10 cellular contexts compared by ENCODE assay signal in the genomic region with DNA sequence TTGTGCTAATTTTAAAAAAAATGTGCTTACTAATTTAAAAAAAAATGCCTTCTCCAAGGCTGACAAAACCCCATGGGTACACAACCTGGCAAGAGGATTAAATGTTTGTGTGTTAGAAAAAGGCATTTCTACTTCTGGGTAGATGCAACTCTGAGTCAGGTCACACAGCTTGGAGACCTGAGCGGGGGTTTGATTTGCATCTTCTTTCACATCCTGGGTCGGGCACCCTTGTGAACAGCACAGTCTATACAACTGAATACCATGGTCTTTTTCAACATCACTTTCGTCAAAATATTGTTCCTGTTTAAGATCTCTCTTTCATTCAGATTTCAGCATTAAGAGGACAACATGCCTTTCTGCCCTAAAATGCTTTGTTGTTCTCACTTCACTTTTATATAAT.
A peak's percentile ranks its signal among the peaks of the same experiment; 100 is the strongest.
DNase-seq lines count a peak whose midpoint lies in the region; ATAC-seq and TF ChIP-seq lines count a peak whose summit lies in the region.
"Had no signal": no experiment of that assay in that cellular context is flagged by ENCODE, and none has a peak within 500 bp of the region (broad histone marks: within the 10 kb centered on the region; RNA-seq: fewer than 3 reads in every experiment).

No MANE protein-coding gene starts in this region.

- no peaks in the 10 kb centered on the region for H3K79me2 ChIP-seq in PC-3 (ENCODE audit: low read length)

- H3F3A ChIP-seq in PC-3 (ENCODE audit: low read length, unreplicated experiment): no peaks in the 10 kb centered on the region

- no TSS peak for BruUV-seq in PC-3 (replicated peaks; lab: Mats Ljungman, UMichigan)

- DNase-seq in GM13977 (ENCODE audit: low spot score) (peak; percentile 30), PC-3 (no peak), CD1c-positive myeloid dendritic cell (ENCODE audit: extremely low spot score) (no peak), testis (no peak)
- no peak for DNase-seq in activated T-cell treated with anti-CD3 and anti-CD28 coated beads, Interleukin-2, amount 50 U/mL, for 48 hours
- DNase-seq: nucleus accumbens; stimulated activated CD4-positive, alpha-beta T cell treated with anti-CD3 and anti-CD28 coated beads, Interleukin-4, amount 100 ng/mL, for 4 hours had no signal

- CTCF ChIA-PET in PC-3 (lab: Charles Lee): no interaction called here

- H3K27me3 ChIP-seq in PC-3 (ENCODE audit: low read length) (peaks cover 20% of the 10 kb centered on the region), testis (no peaks in the 10 kb centered on the region)

- H3K4me2 ChIP-seq in PC-3 (ENCODE audit: low read length): no peak overlapping the region

- H2AFZ ChIP-seq in PC-3 (ENCODE audit: low read length): no peak overlapping the region

- H3K27ac ChIP-seq in PC-3 (ENCODE audit: low read length) (no peak overlapping the region), testis (no peak overlapping the region)

- TF ChIP-seq CTCF in GM13977 (IDR thresholded peaks at IDR 0.05; ENCODE audit: extremely low read depth, insufficient read depth, missing control alignments) (no peak), PC-3 (conservative IDR thresholded peaks at IDR 0.05; ENCODE audit: low read depth, low read length) (no peak), testis (IDR thresholded peaks at IDR 0.05) (no peak)

- TF ChIP-seq POLR2A in testis (IDR thresholded peaks at IDR 0.05): no peak

- ATAC-seq in GM19452 (IDR thresholded peaks at IDR 0.05; ENCODE audit: unreplicated experiment): peak; percentile 97
- ATAC-seq in HG02870 (IDR thresholded peaks at IDR 0.05; ENCODE audit: unreplicated experiment): peak; percentile 99
- ATAC-seq in HG03558 (IDR thresholded peaks at IDR 0.05; ENCODE audit: extremely low read depth, unreplicated experiment): peak; percentile 94
- ATAC-seq in PC-3: no peak

- H3K9me3 ChIP-seq in PC-3 (ENCODE audit: low read length) (0 out of 2 replicates have a peak, but pooled peaks cover 6% of the 10 kb centered on the region), testis (no peaks in the 10 kb centered on the region)

- no peak overlapping the region for H3K9ac ChIP-seq in PC-3 (ENCODE audit: low read length)

- H3K36me3 ChIP-seq in PC-3 (ENCODE audit: low read depth, low read length) (no peaks in the 10 kb centered on the region), testis (ENCODE audit: low read depth, missing control alignments) (no peaks in the 10 kb centered on the region)

- H3K4me1 ChIP-seq in PC-3 (ENCODE audit: insufficient read depth, low read length) (no peaks in the 10 kb centered on the region), testis (no peaks in the 10 kb centered on the region)

- POLR2A ChIA-PET in PC-3 (lab: Charles Lee; ENCODE audit: unreplicated experiment): no interaction called here

- no peaks in the 10 kb centered on the region for H4K20me1 ChIP-seq in PC-3 (ENCODE audit: low read length)

- H3K4me3 ChIP-seq in PC-3 (ENCODE audit: low read length) (no peak overlapping the region), testis (no peak overlapping the region)

- WGBS in testis, 2 donors: 73 to 76% methylated on average over 3 of the region's 3 CpGs

- H3K9me2 ChIP-seq in PC-3 (replicated peaks; ENCODE audit: low read length): no peaks in the 10 kb centered on the region

- intact Hi-C loops in PC-3 (cut with micrococcal nuclease): no loop called here
- intact Hi-C loops in testis (cut with DNase I; ENCODE audit: low total_unique reads): no loop called here

- in situ Hi-C loops in GM13977 (cut with MboI; ENCODE audit: low pct_unique_long_range_greater_than_20kb, low sequenced_read_pairs, unreplicated experiment): no loop called here
